15 cellular contexts compared by ENCODE assay signal in the genomic region with DNA sequence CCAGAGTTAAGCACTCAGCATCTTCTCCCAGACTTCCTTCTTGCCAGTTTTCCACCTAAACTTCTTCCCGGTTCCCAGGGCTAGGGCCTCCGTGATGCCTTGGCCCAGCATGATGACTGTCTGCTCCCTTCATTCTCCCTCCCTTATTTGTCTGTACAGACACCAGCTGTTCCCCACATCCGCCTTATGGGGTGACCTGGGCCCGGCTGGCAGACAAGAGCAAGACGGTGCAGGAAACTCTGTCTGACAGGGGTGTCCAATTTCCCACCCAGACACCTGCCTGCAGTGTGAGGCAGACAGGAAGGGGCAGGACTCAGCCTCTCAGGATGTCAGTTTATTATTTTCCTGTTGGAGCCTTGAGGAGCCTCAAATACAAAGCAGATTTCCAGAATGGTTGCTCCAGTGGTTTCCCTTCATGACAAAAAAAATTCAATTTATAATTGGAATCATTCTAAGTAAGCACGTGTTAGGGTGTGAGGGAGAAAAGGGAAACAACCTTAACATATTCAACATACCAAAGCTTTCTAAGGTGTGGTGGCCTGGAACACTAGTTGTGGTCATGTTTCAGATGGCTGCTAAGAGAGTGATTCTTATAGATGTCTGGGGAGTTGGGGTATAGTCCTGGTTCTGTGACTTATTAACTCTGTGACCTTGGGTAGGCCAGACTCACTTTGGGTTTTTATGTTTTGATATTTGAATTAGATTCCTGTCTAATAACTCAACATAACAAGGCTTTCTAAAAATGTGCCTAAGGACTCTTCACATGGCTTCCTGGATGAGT.
DNase-seq lines count a peak whose midpoint lies in the region; ATAC-seq, FAIRE-seq and TF ChIP-seq lines count a peak whose summit lies in the region.
"Had no signal": no experiment of that assay in that cellular context is flagged by ENCODE, and none has a peak within 500 bp of the region (broad histone marks: within the 10 kb centered on the region; RNA-seq: fewer than 3 reads in every experiment).

No MANE protein-coding gene starts in this region.

- H4K20me1 ChIP-seq in keratinocyte (ENCODE audit: control insufficient read depth, extremely low read depth, insufficient read depth, low read length): no peaks in the 10 kb centered on the region

- H3K9me3 Mint-ChIP-seq in HFFc6: no peaks in the 10 kb centered on the region
- H3K9me3 Mint-ChIP-seq in T-helper 2 cell treated with Interferon-gamma antibody and Interleukin-4, amounts not matched to agents 5 μg/mL and 100 μg/mL, for 36 hours: no peaks in the 10 kb centered on the region
- H3K9me3 Mint-ChIP-seq: activated T-helper 2 cell treated with anti-CD3 and anti-CD28 coated beads, Interferon-gamma antibody, Interleukin-2, Interleukin-4, amounts not matched to agents 10 μg/mL and 5 μg/mL and 100 μg/mL, durations not matched to agents 14 hours and 24 hours and 36 hours had no signal

- ATAC-seq in GM18867 (IDR thresholded peaks at IDR 0.05; ENCODE audit: unreplicated experiment) (peak; percentile 38), HG03460 (IDR thresholded peaks at IDR 0.05; ENCODE audit: unreplicated experiment) (peak; percentile 63), HG03439 (IDR thresholded peaks at IDR 0.05; ENCODE audit: unreplicated experiment) (no peak)

- H3K4me2 ChIP-seq in keratinocyte (ENCODE audit: control insufficient read depth, extremely low read depth, insufficient read depth, low read depth, low read length): peak overlapping the region; percentile 12

- H3K36me3 Mint-ChIP-seq in HFFc6 (ENCODE audit: low read depth): peaks cover 40% of the 10 kb centered on the region
- no peaks in the 10 kb centered on the region for H3K36me3 Mint-ChIP-seq in T-helper 2 cell treated with Interferon-gamma antibody and Interleukin-4, amounts not matched to agents 5 μg/mL and 100 μg/mL, for 36 hours (ENCODE audit: low read depth)

- no peak overlapping the region for H2AFZ ChIP-seq in keratinocyte (ENCODE audit: control insufficient read depth, low read length)

- H3K4me3 ChIP-seq in keratinocyte (ENCODE audit: control insufficient read depth in 2 of 3, extremely low read depth in 1 of 3, insufficient read depth in 2 of 3, low read depth in 1 of 3, low read length in 3 of 3): no peak overlapping the region
- H3K4me3 ChIP-seq: esophagus squamous epithelium, vagina had no signal

- peaks cover 28% of the 10 kb centered on the region for H3K4me1 ChIP-seq in keratinocyte (ENCODE audit: control insufficient read depth, extremely low read depth, insufficient read depth, low read length)
- H3K4me1 ChIP-seq: vagina had no signal

- no peak overlapping the region for H3K27ac ChIP-seq in keratinocyte (ENCODE audit: control insufficient read depth, insufficient read depth, low read length)
- H3K27ac ChIP-seq: esophagus squamous epithelium, HL-60, vagina had no signal

- TF ChIP-seq CTCF in HFFc6 (IDR thresholded peaks at IDR 0.05) (no peak), keratinocyte (optimal IDR thresholded peaks at IDR 0.05 in 1 of 3, IDR thresholded peaks at IDR 0.05 in 1 of 3, conservative IDR thresholded peaks at IDR 0.05 in 1 of 3; ENCODE audit: extremely low read depth in 1 of 3, insufficient read depth in 2 of 3, low read length in 3 of 3) (no peak), GM20000 (IDR thresholded peaks at IDR 0.05; ENCODE audit: extremely low read depth, missing control alignments) (no peak)

- peak; percentile 6 for DNase-seq in HFFc6
- no peak for DNase-seq in keratinocyte (ENCODE audit: low read depth, low spot score)
- no peak for DNase-seq in T-helper 2 cell treated with Interferon-gamma antibody and Interleukin-4, amounts not matched to agents 5 μg/mL and 100 μg/mL, for 36 hours (ENCODE audit: low spot score)
- no peak for DNase-seq in KBM-7
- no peak for DNase-seq in GM20000 (ENCODE audit: low spot score)
- DNase-seq: activated CD4-positive, CD25-positive, alpha-beta regulatory T cell treated with anti-CD3 and anti-CD28 coated beads, Interleukin-2, amount 50 U/mL, for 72 hours; C1 segment of cervical spinal cord; esophagus squamous epithelium; MM.1S had no signal

- no peak overlapping the region for H3K4me3 Mint-ChIP-seq in HFFc6
- no peak overlapping the region for H3K4me3 Mint-ChIP-seq in T-helper 2 cell treated with Interferon-gamma antibody and Interleukin-4, amounts not matched to agents 5 μg/mL and 100 μg/mL, for 36 hours

- H3K27me3 ChIP-seq in keratinocyte (ENCODE audit: control insufficient read depth, extremely low read depth, insufficient read depth, low read length): no peaks in the 10 kb centered on the region
- H3K27me3 ChIP-seq: esophagus squamous epithelium, vagina had no signal

- peaks cover 50% of the 10 kb centered on the region for H3K4me1 Mint-ChIP-seq in HFFc6 (ENCODE audit: low read depth)
- no peaks in the 10 kb centered on the region for H3K4me1 Mint-ChIP-seq in T-helper 2 cell treated with Interferon-gamma antibody and Interleukin-4, amounts not matched to agents 5 μg/mL and 100 μg/mL, for 36 hours (ENCODE audit: low read depth)

- no peak for FAIRE-seq in keratinocyte (lab: Jason Lieb, UNC)

- peak overlapping the region; percentile 11; the same call in 1 of the 2 replicates for H3K27ac Mint-ChIP-seq in HFFc6
- no peak overlapping the region for H3K27ac Mint-ChIP-seq in T-helper 2 cell treated with Interferon-gamma antibody and Interleukin-4, amounts not matched to agents 5 μg/mL and 100 μg/mL, for 36 hours
- H3K27ac Mint-ChIP-seq: activated T-helper 2 cell treated with anti-CD3 and anti-CD28 coated beads, Interferon-gamma antibody, Interleukin-2, Interleukin-4, amounts not matched to agents 10 μg/mL and 5 μg/mL and 100 μg/mL, durations not matched to agents 14 hours and 24 hours and 36 hours had no signal

- H3K27me3 Mint-ChIP-seq in HFFc6 (ENCODE audit: insufficient read depth): peaks cover 1% of the 10 kb centered on the region
- H3K27me3 Mint-ChIP-seq in T-helper 2 cell treated with Interferon-gamma antibody and Interleukin-4, amounts not matched to agents 5 μg/mL and 100 μg/mL, for 36 hours (ENCODE audit: low read depth): no peaks in the 10 kb centered on the region

- no peaks in the 10 kb centered on the region for H3K9me1 ChIP-seq in keratinocyte (ENCODE audit: control insufficient read depth, extremely low read depth, insufficient read depth, low read length)

- no peak overlapping the region for H3K9ac ChIP-seq in keratinocyte (ENCODE audit: control insufficient read depth, extremely low read depth, insufficient read depth, low read length)

- no peaks in the 10 kb centered on the region for H3K79me2 ChIP-seq in keratinocyte (ENCODE audit: control insufficient read depth, insufficient read depth, low read length)

- in situ Hi-C loops in KBM-7 (cut with MboI; ENCODE audit: low pct_unique_long_range_greater_than_20kb, low sequenced_read_pairs): no loop called here

- H3K36me3 ChIP-seq in keratinocyte (ENCODE audit: control insufficient read depth in 2 of 2, extremely low read depth in 1 of 2, insufficient read depth in 2 of 2, low read length in 2 of 2): no peaks in the 10 kb centered on the region

- H3K9me3 ChIP-seq in keratinocyte (ENCODE audit: control insufficient read depth, low read depth, low read length): no peaks in the 10 kb centered on the region
- H3K9me3 ChIP-seq: esophagus squamous epithelium, vagina had no signal

- dilution Hi-C loops in keratinocyte (cut with MboI; ENCODE audit: extremely low pct_ligation_motif_present, low sequenced_read_pairs): no loop called here
